ENCODE assay signal across 27 cellular contexts in the genomic region with DNA sequence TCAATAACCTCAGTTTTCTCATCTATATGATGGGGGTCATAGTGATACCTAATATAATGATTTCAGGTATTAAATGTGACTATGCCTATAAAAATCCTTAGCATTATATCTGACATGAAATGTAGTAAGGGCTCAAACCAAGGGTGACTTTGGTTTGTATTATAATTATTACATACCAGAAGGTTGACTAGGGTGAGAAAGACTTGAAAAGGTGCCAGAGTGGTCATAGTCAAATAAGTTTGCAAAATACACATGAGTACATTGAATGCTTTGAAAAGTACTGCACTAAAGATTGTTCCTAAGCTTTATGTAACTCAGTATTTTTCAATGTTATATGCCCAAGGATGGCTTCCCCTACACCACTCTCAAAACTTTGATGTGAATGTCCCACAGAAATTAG.
A peak's percentile ranks its signal among the peaks of the same experiment; 100 is the strongest.
DNase-seq lines count a peak whose midpoint lies in the region; ATAC-seq and TF ChIP-seq lines count a peak whose summit lies in the region.
"Had no signal": no experiment of that assay in that cellular context is flagged by ENCODE, and none has a peak within 500 bp of the region (broad histone marks: within the 10 kb centered on the region; RNA-seq: fewer than 3 reads in every experiment).

No MANE protein-coding gene starts in this region.

- H3K4me3 Mint-ChIP-seq in osteocyte (ENCODE audit: unreplicated experiment), result no peak overlapping the region
- H3K4me3 Mint-ChIP-seq: activated CD8-positive, alpha-beta T cell treated with anti-CD3 and anti-CD28 coated beads, Interleukin-2, amount 10 ng/mL, durations not matched to agents 7 days and 5 days; activated naive CD8-positive, alpha-beta T cell treated with anti-CD3 and anti-CD28 coated beads, Interleukin-2, amount 50 U/mL, for 24 hours; dendritic cell treated with granulocyte-macrophage colony-stimulating factor and Interleukin-4, amounts not matched to agents 40 ng/mL and 50 ng/mL, for 4 days; memory B cell; T-cell had no signal

- peaks cover 9% of the 10 kb centered on the region for H3K4me1 Mint-ChIP-seq in osteocyte (ENCODE audit: unreplicated experiment)
- H3K4me1 Mint-ChIP-seq: activated naive CD8-positive, alpha-beta T cell treated with anti-CD3 and anti-CD28 coated beads, Interleukin-2, amount 50 U/mL, for 24 hours; memory B cell; T-cell had no signal

- H3K9me3 ChIP-seq in IMR-90 (ENCODE audit: control insufficient read depth, insufficient read depth, low read length), result no peaks in the 10 kb centered on the region
- H3K9me3 ChIP-seq in osteoblast (ENCODE audit: low read depth, low read length), result no peaks in the 10 kb centered on the region
- H3K9me3 ChIP-seq: A549, prostate gland had no signal

- H3K9ac ChIP-seq in IMR-90 (ENCODE audit: low read depth, low read length), result no peak overlapping the region
- H3K9ac ChIP-seq: KMS-11 had no signal

- no peaks in the 10 kb centered on the region for H3K79me1 ChIP-seq in IMR-90 (ENCODE audit: low read depth in 1 of 2, low read length in 2 of 2)

- TF ChIP-seq CTCF in AG09319 (IDR thresholded peaks at IDR 0.05; ENCODE audit: low read depth, low read length) (no peak), IMR-90 (conservative IDR thresholded peaks at IDR 0.05; ENCODE audit: low read depth, low read length) (no peak), astrocyte of the spinal cord (IDR thresholded peaks at IDR 0.05; ENCODE audit: low read depth, low read length) (no peak), foreskin fibroblast (IDR thresholded peaks at IDR 0.05; ENCODE audit: low read depth, low read length) (no peak), osteoblast (IDR thresholded peaks at IDR 0.05; ENCODE audit: extremely low read depth, low read depth, low read length) (no peak), osteocyte (IDR thresholded peaks at IDR 0.05) (no peak)

- H2BK5ac ChIP-seq in IMR-90 (ENCODE audit: low read depth, low read length, poor library complexity, severe bottlenecking), result no peak overlapping the region

- H4K20me1 ChIP-seq in IMR-90 (ENCODE audit: insufficient read depth, low read length) (no peaks in the 10 kb centered on the region), osteoblast (ENCODE audit: insufficient read depth, low read length) (no peaks in the 10 kb centered on the region)

- no peak for TF ChIP-seq POLR2A in IMR-90 (IDR thresholded peaks at IDR 0.05; ENCODE audit: low read depth, low read length)

- H3K27me3 Mint-ChIP-seq in osteocyte (ENCODE audit: unreplicated experiment), result no peaks in the 10 kb centered on the region
- H3K27me3 Mint-ChIP-seq: activated naive CD8-positive, alpha-beta T cell treated with anti-CD3 and anti-CD28 coated beads, Interleukin-2, amount 50 U/mL, for 24 hours; dendritic cell treated with granulocyte-macrophage colony-stimulating factor and Interleukin-4, amounts not matched to agents 40 ng/mL and 50 ng/mL, for 4 days; memory B cell had no signal

- no peak overlapping the region for H4K91ac ChIP-seq in IMR-90 (ENCODE audit: insufficient read depth, low read depth, low read length)

- no peak overlapping the region for H4K5ac ChIP-seq in IMR-90 (ENCODE audit: low read depth, low read length)

- H3K4me1 ChIP-seq in IMR-90 (ENCODE audit: control insufficient read depth, insufficient read depth, low read length) (no peaks in the 10 kb centered on the region), osteoblast (ENCODE audit: insufficient read depth, low read length) (peaks cover 11% of the 10 kb centered on the region)
- H3K4me1 ChIP-seq: prostate gland had no signal

- H2BK15ac ChIP-seq in IMR-90 (ENCODE audit: low read depth, low read length), result no peak overlapping the region

- in situ Hi-C loops in IMR-90 (cut with MboI; ENCODE audit: low sequenced_read_pairs) (no loop called here), astrocyte of the spinal cord (cut with HindIII; ENCODE audit: low sequenced_read_pairs) (no loop called here)

- H3K36me3 ChIP-seq in IMR-90 (ENCODE audit: control insufficient read depth, insufficient read depth, low read length) (no peaks in the 10 kb centered on the region), osteoblast (ENCODE audit: insufficient read depth, low read length) (no peaks in the 10 kb centered on the region)
- H3K36me3 ChIP-seq: prostate gland had no signal

- no peak overlapping the region for H2BK120ac ChIP-seq in IMR-90 (ENCODE audit: low read depth, low read length)

- intact Hi-C loops in IMR-90 (cut with micrococcal nuclease) (no loop called here), posterior cingulate gyrus (cut with DNase I) (no loop called here)

- H3K23ac ChIP-seq in IMR-90 (ENCODE audit: low read depth, low read length), result no peak overlapping the region

- no peak overlapping the region for H3K4ac ChIP-seq in IMR-90 (ENCODE audit: low read depth, low read length)

- no TSS peak for BruUV-seq in IMR-90 (replicated peaks; lab: Mats Ljungman, UMichigan)

- peak; percentile 34 for DNase-seq in AG09319 (ENCODE audit: extremely low read depth, low read depth)
- DNase-seq in IMR-90, result peak; percentile 57
- DNase-seq in astrocyte of the spinal cord (ENCODE audit: low read depth, low spot score), result peak; percentile 46
- peak; percentile 60 to 72 for DNase-seq in foreskin fibroblast
- DNase-seq in NK-92 (lab: John Stamatoyannopoulos, UW; ENCODE audit: unreplicated experiment), result no peak
- DNase-seq in osteoblast (ENCODE audit: insufficient read length, low spot score, missing footprints), result no peak
- no peak for DNase-seq in posterior cingulate gyrus
- no peak for DNase-seq in osteocyte (ENCODE audit: extremely low spot score, unreplicated experiment)
- DNase-seq: activated CD4-positive, alpha-beta T cell treated with anti-CD3 and anti-CD28 coated beads for 1 hour; activated CD8-positive, alpha-beta T cell treated with anti-CD3 and anti-CD28 coated beads, Interleukin-2, amount 10 ng/mL, durations not matched to agents 7 days and 5 days; activated gamma-delta T cell treated with Interleukin-2 at 50 U/mL for 16 hours; activated naive CD8-positive, alpha-beta T cell treated with anti-CD3 and anti-CD28 coated beads, Interleukin-2, amount 50 U/mL, for 24 hours; caudate nucleus; DMS79 treated with DMSO at 0.1 percent for 48 hours; GOT3; MV-4-11; NCI-H146; NK-92 treated with Interleukin-12 subunit alpha and Interleukin-12 subunit beta, amount 100 ng/mL, for 24 hours; SIG-M5; T-cell; trophoblast cell had no signal

- no peak overlapping the region for H4K8ac ChIP-seq in IMR-90 (ENCODE audit: low read depth in 2 of 2, low read length in 2 of 2)

- H3K14ac ChIP-seq in IMR-90 (replicated peaks; ENCODE audit: low read depth, low read length), result no peak overlapping the region

- H3K27ac Mint-ChIP-seq in osteocyte (ENCODE audit: unreplicated experiment), result no peak overlapping the region
- H3K27ac Mint-ChIP-seq: activated CD8-positive, alpha-beta T cell treated with anti-CD3 and anti-CD28 coated beads, Interleukin-2, amount 10 ng/mL, durations not matched to agents 7 days and 5 days; activated naive CD8-positive, alpha-beta T cell treated with anti-CD3 and anti-CD28 coated beads, Interleukin-2, amount 50 U/mL, for 24 hours; dendritic cell treated with granulocyte-macrophage colony-stimulating factor and Interleukin-4, amounts not matched to agents 40 ng/mL and 50 ng/mL, for 4 days; memory B cell; T-cell had no signal

- H3K9me3 Mint-ChIP-seq in osteocyte (ENCODE audit: unreplicated experiment), result no peaks in the 10 kb centered on the region
- H3K9me3 Mint-ChIP-seq: activated naive CD8-positive, alpha-beta T cell treated with anti-CD3 and anti-CD28 coated beads, Interleukin-2, amount 50 U/mL, for 24 hours; dendritic cell treated with granulocyte-macrophage colony-stimulating factor and Interleukin-4, amounts not matched to agents 40 ng/mL and 50 ng/mL, for 4 days; memory B cell; T-cell had no signal

- no peak overlapping the region for H2AK5ac ChIP-seq in IMR-90 (ENCODE audit: low read depth, low read length)

- H3K79me2 ChIP-seq in osteoblast (ENCODE audit: insufficient read depth, low read length), result no peaks in the 10 kb centered on the region

- CTCF ChIA-PET in IMR-90 (lab: Yijun Ruan, JAX), result no interaction called here

- TF ChIP-seq RAD21 in IMR-90 (IDR thresholded peaks at IDR 0.05; ENCODE audit: low read length), result no peak

- no peak overlapping the region for H3K4me3 ChIP-seq in IMR-90 (ENCODE audit: insufficient read depth, low read depth, low read length)
- H3K4me3 ChIP-seq in astrocyte of the spinal cord (ENCODE audit: low read depth, low read length), result no peak overlapping the region
- H3K4me3 ChIP-seq in foreskin fibroblast (ENCODE audit: low read depth in 1 of 2, low read length in 2 of 2), result no peak overlapping the region
- H3K4me3 ChIP-seq in osteoblast (ENCODE audit: insufficient read depth, low read length), result no peak overlapping the region
- H3K4me3 ChIP-seq: A549, prostate gland, skin epidermis had no signal

- no peak overlapping the region for H3K27ac ChIP-seq in IMR-90 (ENCODE audit: insufficient read depth, low read length)
- no peak overlapping the region for H3K27ac ChIP-seq in osteoblast (ENCODE audit: low read depth, low read length)
- H3K27ac ChIP-seq: A549, KMS-11, prostate gland, skin epidermis had no signal

- no peaks in the 10 kb centered on the region for H3K36me3 Mint-ChIP-seq in osteocyte (ENCODE audit: unreplicated experiment)
- H3K36me3 Mint-ChIP-seq: memory B cell, T-cell had no signal

- dilution Hi-C loops in IMR-90 (cut with HindIII; ENCODE audit: low sequenced_read_pairs, unreplicated experiment), result no loop called here

- no peak overlapping the region for H2AFZ ChIP-seq in IMR-90 (replicated peaks; ENCODE audit: low read length, poor library complexity)
- no peak overlapping the region for H2AFZ ChIP-seq in osteoblast (ENCODE audit: low read length)

- H3K4me2 ChIP-seq in IMR-90 (ENCODE audit: low read depth, low read length), result no peak overlapping the region
- H3K4me2 ChIP-seq in osteoblast (ENCODE audit: insufficient read depth, low read length), result no peak overlapping the region
- H3K4me2 ChIP-seq: A549, KMS-11 had no signal

- H3K56ac ChIP-seq in IMR-90 (ENCODE audit: extremely low read depth, insufficient read depth, low read length), result no peak overlapping the region

- POLR2A ChIA-PET in IMR-90 (lab: Charles Lee; ENCODE audit: unreplicated experiment), result no interaction called here

- H3K18ac ChIP-seq in IMR-90 (ENCODE audit: low read depth, low read length), result no peak overlapping the region

- H2BK20ac ChIP-seq in IMR-90 (ENCODE audit: low read depth, low read length), result no peak overlapping the region

- ATAC-seq in IMR-90 (ENCODE audit: low read depth), result peak; percentile 17
- ATAC-seq: A549; activated CD8-positive, alpha-beta T cell treated with anti-CD3 and anti-CD28 coated beads, Interleukin-2, amount 10 ng/mL, durations not matched to agents 7 days and 5 days; activated naive CD8-positive, alpha-beta T cell treated with anti-CD3 and anti-CD28 coated beads, Interleukin-2, amount 50 U/mL, for 24 hours; T-cell had no signal

- H3K27me3 ChIP-seq in IMR-90 (ENCODE audit: control insufficient read depth, insufficient read depth, low read length), result no peaks in the 10 kb centered on the region
- no peaks in the 10 kb centered on the region for H3K27me3 ChIP-seq in osteoblast (ENCODE audit: insufficient read depth, low read length)

- no peaks in the 10 kb centered on the region for H3K9me1 ChIP-seq in IMR-90 (ENCODE audit: insufficient read depth, low read length)

- no peak overlapping the region for H2AK9ac ChIP-seq in IMR-90 (replicated peaks; ENCODE audit: low read depth, low read length, poor library complexity)

TF ChIP-seq in IMR-90, 13 proteins besides CTCF, POLR2A, EP300 and RAD21 (continues in another document):
- no peak for TF ChIP-seq FOS (IDR thresholded peaks at IDR 0.05; ENCODE audit: low read depth, low read length)

Comparison
In these comparisons a context has a peak if more than half of its experiments do, and no peak if none do; other contexts are left out.
1. DNase-seq: peak in AG09319 (single experiment), IMR-90 (single experiment), astrocyte of the spinal cord (single experiment) and foreskin fibroblast (2 of 2); none in NK-92 (single experiment), osteoblast (single experiment), posterior cingulate gyrus (0 of 10) and osteocyte (single experiment).